ENCODE assay signal across 12 cellular contexts in genomic region chr1:86207323-86207722, GRCh38. TPM values are rescaled to one million over a fixed set of nuclear protein-coding genes. Genes with fewer than 3 reads are reported as not detected.
DNase-seq lines count a peak whose midpoint lies in the region; ATAC-seq and TF ChIP-seq lines count a peak whose summit lies in the region.
"Had no signal": no experiment of that assay in that cellular context is flagged by ENCODE, and none has a peak within 500 bp of the region (broad histone marks: within the 10 kb centered on the region; RNA-seq: fewer than 3 reads in every experiment).

No MANE protein-coding gene starts in this region.

- POLR2A ChIA-PET in activated CD4-positive, alpha-beta memory T cell treated with anti-CD3 and anti-CD28 coated beads for 36 hours (lab: Charles Lee), result no interaction called here

- H3K9me3 Mint-ChIP-seq in activated CD4-positive, alpha-beta memory T cell treated with anti-CD3 and anti-CD28 coated beads for 36 hours, result no peaks in the 10 kb centered on the region
- H3K9me3 Mint-ChIP-seq: CD4-positive, CD25-positive, alpha-beta regulatory T cell; GM23338 had no signal

- TF ChIP-seq CTCF in heart left ventricle (IDR thresholded peaks at IDR 0.05) (no peak), GM10266 (IDR thresholded peaks at IDR 0.05; ENCODE audit: control insufficient read depth, insufficient read depth, low read depth, missing control alignments) (no peak)

- DNase-seq in ACHN, result peak; percentile 78
- DNase-seq in HCEC 1CT, result peak; percentile 80
- DNase-seq in SJCRH30, result peak; percentile 76 to 80
- DNase-seq in heart left ventricle, result peak in 4 of 5 donors; percentile 21 to 48 (median 32)
- DNase-seq in GM10266 (ENCODE audit: extremely low spot score), result no peak
- DNase-seq in activated CD4-positive, alpha-beta memory T cell treated with anti-CD3 and anti-CD28 coated beads for 36 hours, result no peak
- DNase-seq: CD4-positive, CD25-positive, alpha-beta regulatory T cell; dermis blood vessel endothelial cell; T-helper 1 cell had no signal

- CTCF ChIA-PET in activated CD4-positive, alpha-beta memory T cell treated with anti-CD3 and anti-CD28 coated beads for 36 hours (lab: Charles Lee), result no interaction called here

- H3K4me3 ChIP-seq in SJCRH30 (no peak overlapping the region), heart left ventricle (no peak overlapping the region)
- H3K4me3 ChIP-seq: GM23338 had no signal

- H3K4me3 Mint-ChIP-seq in activated CD4-positive, alpha-beta memory T cell treated with anti-CD3 and anti-CD28 coated beads for 36 hours, result no peak overlapping the region
- H3K4me3 Mint-ChIP-seq: CD4-positive, CD25-positive, alpha-beta regulatory T cell; GM23338 had no signal

- ATAC-seq in heart left ventricle, result peak in 3 of 4 donors; percentile 45 to 73 (median 68)
- no peak for ATAC-seq in HG02884 (IDR thresholded peaks at IDR 0.05; ENCODE audit: unreplicated experiment)
- no peak for ATAC-seq in HG03045 (IDR thresholded peaks at IDR 0.05; ENCODE audit: unreplicated experiment)
- ATAC-seq: GM23338 had no signal

- H3K9me3 ChIP-seq in SJCRH30 (replicated peaks), result no peaks in the 10 kb centered on the region; the same call in 1 of the 2 replicates
- H3K9me3 ChIP-seq in heart left ventricle, result no peaks in the 10 kb centered on the region

- WGBS in heart left ventricle, 4 donors, result 18 to 33% (median 22%) methylated on average over 2 of the region's 2 CpGs

- H3K4me1 Mint-ChIP-seq in activated CD4-positive, alpha-beta memory T cell treated with anti-CD3 and anti-CD28 coated beads for 36 hours (ENCODE audit: low read depth), result no peaks in the 10 kb centered on the region
- H3K4me1 Mint-ChIP-seq: CD4-positive, CD25-positive, alpha-beta regulatory T cell; GM23338 had no signal

- no peak for TF ChIP-seq POLR2A in heart left ventricle (IDR thresholded peaks at IDR 0.05)

- intact Hi-C loops in heart left ventricle (cut with DNase I), result no loop called here
- intact Hi-C loops in activated CD4-positive, alpha-beta memory T cell treated with anti-CD3 and anti-CD28 coated beads for 36 hours (cut with micrococcal nuclease), result no loop called here

- no peaks in the 10 kb centered on the region for H3K36me3 Mint-ChIP-seq in activated CD4-positive, alpha-beta memory T cell treated with anti-CD3 and anti-CD28 coated beads for 36 hours
- H3K36me3 Mint-ChIP-seq: CD4-positive, CD25-positive, alpha-beta regulatory T cell had no signal

- H3K27me3 ChIP-seq in SJCRH30 (no peaks in the 10 kb centered on the region), heart left ventricle (no peaks in the 10 kb centered on the region)

- H3K27me3 Mint-ChIP-seq in activated CD4-positive, alpha-beta memory T cell treated with anti-CD3 and anti-CD28 coated beads for 36 hours, result no peaks in the 10 kb centered on the region
- H3K27me3 Mint-ChIP-seq: CD4-positive, CD25-positive, alpha-beta regulatory T cell had no signal

- in situ Hi-C loops in ACHN (cut with HindIII; ENCODE audit: low pct_ligation_motif_present, low pct_unique_long_range_greater_than_20kb, low sequenced_read_pairs), result no loop called here

- H3K36me3 ChIP-seq in SJCRH30, result no peaks in the 10 kb centered on the region
- no peaks in the 10 kb centered on the region for H3K36me3 ChIP-seq in heart left ventricle

- peaks cover 14% of the 10 kb centered on the region for H3K4me1 ChIP-seq in SJCRH30
- H3K4me1 ChIP-seq in heart left ventricle, result no peaks in the 10 kb centered on the region

- H3K27ac Mint-ChIP-seq in activated CD4-positive, alpha-beta memory T cell treated with anti-CD3 and anti-CD28 coated beads for 36 hours, result no peak overlapping the region
- H3K27ac Mint-ChIP-seq: CD4-positive, CD25-positive, alpha-beta regulatory T cell; GM23338 had no signal

- H3K27ac ChIP-seq in SJCRH30 (no peak overlapping the region), heart left ventricle (peak overlapping the region in 1 of 12 donors; percentile 34)

RNA-seq across cellular contexts. Expression of gene COL24A1, which starts 50.8 kb away (rescaled TPM):
- total RNA-seq in SJCRH30 (2014; rRNA removed; shearing (Covaris generic)), result 2.2 and 3.2 TPM in 2 replicates
- 1 to 10 TPM in 3 of 9 donors, under 1 TPM in 6; 0.16 to 2.8 (median 0.47) TPM for total RNA-seq in heart left ventricle
- polyA plus RNA-seq in heart left ventricle, result under 1 TPM; 0.07 to 0.23 TPM
- not detected for total RNA-seq in activated CD4-positive, alpha-beta memory T cell treated with anti-CD3 and anti-CD28 coated beads for 36 hours
- total RNA-seq: dermis blood vessel endothelial cell had no signal
- polyA plus RNA-seq: CD4-positive, CD25-positive, alpha-beta regulatory T cell had no signal

Comparison
In these comparisons a context has a peak if more than half of its experiments do, and no peak if none do; other contexts are left out.
1. DNase-seq: peak in ACHN (single experiment), HCEC 1CT (single experiment), SJCRH30 (2 of 2) and heart left ventricle (4 of 5); none in GM10266 (single experiment) and activated CD4-positive, alpha-beta memory T cell treated with anti-CD3 and anti-CD28 coated beads for 36 hours (single experiment).
2. ATAC-seq: peak in heart left ventricle (3 of 4); none in HG02884 (single experiment) and HG03045 (single experiment).